In genomic region chrX:107825698-107826285, GRCh38 we compare ENCODE assay signal across 8 cellular contexts. TPM values are rescaled to one million over a fixed set of nuclear protein-coding genes. Genes with fewer than 3 reads are reported as not detected.
DNase-seq lines count a peak whose midpoint lies in the region; ATAC-seq and TF ChIP-seq lines count a peak whose summit lies in the region.

A gene with protein sequence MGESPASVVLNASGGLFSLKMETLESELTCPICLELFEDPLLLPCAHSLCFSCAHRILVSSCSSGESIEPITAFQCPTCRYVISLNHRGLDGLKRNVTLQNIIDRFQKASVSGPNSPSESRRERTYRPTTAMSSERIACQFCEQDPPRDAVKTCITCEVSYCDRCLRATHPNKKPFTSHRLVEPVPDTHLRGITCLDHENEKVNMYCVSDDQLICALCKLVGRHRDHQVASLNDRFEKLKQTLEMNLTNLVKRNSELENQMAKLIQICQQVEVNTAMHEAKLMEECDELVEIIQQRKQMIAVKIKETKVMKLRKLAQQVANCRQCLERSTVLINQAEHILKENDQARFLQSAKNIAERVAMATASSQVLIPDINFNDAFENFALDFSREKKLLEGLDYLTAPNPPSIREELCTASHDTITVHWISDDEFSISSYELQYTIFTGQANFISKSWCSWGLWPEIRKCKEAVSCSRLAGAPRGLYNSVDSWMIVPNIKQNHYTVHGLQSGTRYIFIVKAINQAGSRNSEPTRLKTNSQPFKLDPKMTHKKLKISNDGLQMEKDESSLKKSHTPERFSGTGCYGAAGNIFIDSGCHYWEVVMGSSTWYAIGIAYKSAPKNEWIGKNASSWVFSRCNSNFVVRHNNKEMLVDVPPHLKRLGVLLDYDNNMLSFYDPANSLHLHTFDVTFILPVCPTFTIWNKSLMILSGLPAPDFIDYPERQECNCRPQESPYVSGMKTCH (plus strand): TSS chrX:107825866. CDS start chrX:107826427, 561 bp downstream.

- H3K27ac ChIP-seq in SU-DHL-6 (ENCODE audit: low read depth, low read length) (no peak within 1 kb of the TSS), iPS DF 6.9 (ENCODE audit: low read length) (no peak within 1 kb of the TSS), sigmoid colon (peak within 1 kb of the TSS; percentile 91 to 94 (median 92)), OCI-LY7 (ENCODE audit: low read depth, low read length, poor library complexity, severe bottlenecking) (no peak within 1 kb of the TSS)

- H3K9me3 ChIP-seq in SU-DHL-6 (ENCODE audit: insufficient read depth, low read length) (no peaks in the 10 kb centered on the region), iPS DF 6.9 (ENCODE audit: control insufficient read depth, insufficient read depth, low read length) (no peaks in the 10 kb centered on the region), sigmoid colon (no peaks in the 10 kb centered on the region), OCI-LY7 (ENCODE audit: low read length) (no peaks in the 10 kb centered on the region)

- H3K4me1 ChIP-seq in iPS DF 6.9 (ENCODE audit: control insufficient read depth, insufficient read depth, low read length), result peaks cover 1% of the 10 kb centered on the region; the same call in 1 of the 2 replicates
- H3K4me1 ChIP-seq in sigmoid colon, result peaks cover 0 to 12% (median 0%) of the 10 kb centered on the region in 4 donors
- no peaks in the 10 kb centered on the region for H3K4me1 ChIP-seq in OCI-LY7 (ENCODE audit: insufficient read depth, low read length, poor library complexity, severe bottlenecking)

- peak within 1 kb of the TSS; percentile 31 for H3K4me2 ChIP-seq in SU-DHL-6 (ENCODE audit: low read depth, low read length, poor library complexity, severe bottlenecking)
- H3K4me2 ChIP-seq in OCI-LY7 (ENCODE audit: low read length), result no peak within 1 kb of the TSS

- no peak within 1 kb of the TSS for H3K9ac ChIP-seq in SU-DHL-6 (ENCODE audit: low read length)

- H3K27me3 ChIP-seq in SU-DHL-6 (ENCODE audit: low read length), result no peaks in the 10 kb centered on the region
- peaks cover 10% of the 10 kb centered on the region for H3K27me3 ChIP-seq in iPS DF 6.9 (ENCODE audit: control insufficient read depth, insufficient read depth, low read length)
- H3K27me3 ChIP-seq in sigmoid colon, result no peaks in the 10 kb centered on the region

- TF ChIP-seq CTCF in SU-DHL-6 (IDR thresholded peaks at IDR 0.05; ENCODE audit: insufficient read depth, low read length, poor library complexity, severe bottlenecking) (no peak), sigmoid colon (IDR thresholded peaks at IDR 0.05) (no peak), OCI-LY7 (conservative IDR thresholded peaks at IDR 0.05; ENCODE audit: low read length) (no peak)

- CTCF ChIA-PET in OCI-LY7 (lab: Charles Lee; ENCODE audit: unreplicated experiment), result no interaction called here

- H4K20me1 ChIP-seq in SU-DHL-6 (ENCODE audit: low read depth, low read length), result no peaks in the 10 kb centered on the region
- H4K20me1 ChIP-seq in OCI-LY7 (ENCODE audit: insufficient read depth, low read length), result no peaks in the 10 kb centered on the region

- no CpG with 5 or more reads among the region's 43 CpGs for WGBS in iPS DF 6.9 (ENCODE audit: insufficient coverage, insufficient read length)
- WGBS in sigmoid colon, 2 donors, result 1% methylated on average over 43 of the region's 43 CpGs

- H3K4me3 ChIP-seq in SU-DHL-6 (ENCODE audit: insufficient read depth, low read length, poor library complexity, severe bottlenecking), result no peak within 1 kb of the TSS
- peak within 1 kb of the TSS; percentile 37; the same call in 1 of the 2 replicates for H3K4me3 ChIP-seq in iPS DF 6.9 (ENCODE audit: low read length)
- peak within 1 kb of the TSS; percentile 46 to 60 (median 59) for H3K4me3 ChIP-seq in sigmoid colon
- no peak within 1 kb of the TSS for H3K4me3 ChIP-seq in OCI-LY7 (ENCODE audit: low read depth, low read length, poor library complexity, severe bottlenecking)

- ATAC-seq in HG03432 (IDR thresholded peaks at IDR 0.05; ENCODE audit: unreplicated experiment), result peak; percentile 54

- DNase-seq in NCI-H187 (lab: John Stamatoyannopoulos, UW) (peak; percentile 10 to 15), NCI-H187 treated with DMSO at 0.1 percent for 48 hours (lab: John Stamatoyannopoulos, UW) (no peak), astrocyte of the hippocampus (ENCODE audit: low read depth, low spot score) (peak; percentile 53), iPS DF 6.9 (ENCODE audit: low read depth, low spot score) (no peak), sigmoid colon (peak; percentile 88), OCI-LY7 (ENCODE audit: low spot score) (no peak)

- peak in 1 of 2 donors; percentile 34 for TF ChIP-seq POLR2A in sigmoid colon (IDR thresholded peaks at IDR 0.05)

- no TSS peak for BruUV-seq in OCI-LY7 (replicated peaks; lab: Mats Ljungman, UMichigan)

- TF ChIP-seq EP300 in sigmoid colon (IDR thresholded peaks at IDR 0.05), result no peak

- H3K36me3 ChIP-seq in SU-DHL-6 (ENCODE audit: low read length) (no peaks in the 10 kb centered on the region), iPS DF 6.9 (ENCODE audit: control insufficient read depth, insufficient read depth, low read length) (no peaks in the 10 kb centered on the region), sigmoid colon (no peaks in the 10 kb centered on the region), OCI-LY7 (ENCODE audit: insufficient read depth, low read length) (no peaks in the 10 kb centered on the region)

- H3K79me2 ChIP-seq in SU-DHL-6 (ENCODE audit: insufficient read depth, low read length) (no peaks in the 10 kb centered on the region), OCI-LY7 (ENCODE audit: insufficient read depth, low read depth, low read length) (no peaks in the 10 kb centered on the region)

- intact Hi-C loops in sigmoid colon (cut with DNase I), result loop anchor here (5.0 kb wide), 3 partner anchors 153 to 267 kb away; partner anchors contain the start of genes ATG4A and PSMD10
- intact Hi-C loops in OCI-LY7 (cut with micrococcal nuclease; ENCODE audit: unreplicated experiment), result no loop called here

- no peak within 1 kb of the TSS for H2AFZ ChIP-seq in SU-DHL-6 (ENCODE audit: low read depth, low read length, severe bottlenecking)
- H2AFZ ChIP-seq in OCI-LY7 (ENCODE audit: low read length), result no peak within 1 kb of the TSS

- H3K9me2 ChIP-seq in SU-DHL-6 (replicated peaks; ENCODE audit: insufficient read depth, low read length) (no peaks in the 10 kb centered on the region), OCI-LY7 (ENCODE audit: insufficient read depth, low read length) (no peaks in the 10 kb centered on the region)

- H3F3A ChIP-seq in SU-DHL-6 (ENCODE audit: insufficient read depth), result no peaks in the 10 kb centered on the region

- POLR2A ChIA-PET in OCI-LY7 (lab: Charles Lee), result no interaction called here

RNA-seq across cellular contexts. Expression of the gene that starts here (rescaled TPM):
- total RNA-seq in sigmoid colon (10 to 100 TPM; 28.5 to 39.6 (median 35.2) TPM), OCI-LY7 (2022) (not detected in 2 replicates)
- polyA plus RNA-seq in sigmoid colon, result 1 to 10 TPM in 2 of 3 donors, under 1 TPM in 1; 0.23 to 3.0 (median 2.2) TPM
- not detected in 2 replicates for total RNA-seq in OCI-LY7 (2014; rRNA removed; shearing (Covaris generic))

Comparison
In these comparisons a context has a peak if more than half of its experiments do, and no peak if none do; other contexts are left out.
1. RNA of the gene that starts here (total RNA-seq): 28.5 to 39.6 TPM in sigmoid colon; not detected in OCI-LY7; every median in the first group is over 10 times any median in the second.
2. DNase-seq: peak in NCI-H187 (2 of 2), astrocyte of the hippocampus (single experiment) and sigmoid colon (single experiment); none in NCI-H187 treated with DMSO at 0.1 percent for 48 hours (single experiment), iPS DF 6.9 (single experiment) and OCI-LY7 (single experiment).
3. H3K27ac ChIP-seq: peak in sigmoid colon (4 of 4); none in SU-DHL-6 (single experiment), iPS DF 6.9 (single experiment) and OCI-LY7 (single experiment).
4. H3K4me3 ChIP-seq: peak in iPS DF 6.9 (single experiment) and sigmoid colon (4 of 4); none in SU-DHL-6 (single experiment) and OCI-LY7 (single experiment).